8 cellular contexts compared by ENCODE assay signal in the genomic region with DNA sequence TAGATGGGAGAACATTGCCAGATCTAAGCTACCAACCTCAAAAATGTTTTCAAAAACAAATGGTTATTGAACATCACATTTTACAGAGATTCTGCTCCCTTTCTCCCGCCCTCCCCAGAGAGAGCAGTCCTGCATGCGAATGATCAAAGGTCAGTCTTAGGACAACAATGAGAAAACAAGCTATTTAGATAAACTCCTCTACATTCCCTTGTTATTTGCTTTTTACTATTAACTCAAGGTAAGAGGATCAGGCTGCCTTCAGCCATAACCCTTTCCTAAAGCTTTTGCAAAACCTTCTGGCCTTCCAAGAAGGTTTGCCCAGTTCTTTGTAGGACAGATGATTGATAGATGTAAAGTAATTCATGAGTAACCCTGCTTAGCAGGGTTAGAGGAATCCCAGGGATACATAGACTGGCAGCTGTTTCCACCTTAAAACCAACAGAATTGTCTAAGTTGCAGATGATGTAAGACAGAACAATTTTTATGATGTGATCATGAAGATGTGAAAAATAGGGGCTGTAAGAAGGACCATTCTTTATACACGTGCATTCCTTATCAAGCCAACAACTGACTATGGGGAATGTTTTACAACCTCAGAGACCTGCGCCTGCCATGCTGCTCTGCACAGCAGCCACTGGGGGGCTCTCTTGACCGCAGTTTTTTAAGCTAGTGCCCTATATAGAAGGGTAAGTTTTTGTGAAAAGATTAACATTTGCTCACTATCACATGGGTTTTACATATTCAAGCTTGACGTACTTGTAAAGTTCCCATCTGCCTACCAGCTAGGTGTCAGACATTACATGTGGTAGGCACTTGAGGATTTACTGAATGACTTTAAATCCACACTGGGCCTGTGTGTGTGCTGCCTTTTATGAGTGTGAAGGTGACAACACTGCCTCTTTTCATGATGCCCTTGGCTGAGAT. TPM values are rescaled to one million over a fixed set of nuclear protein-coding genes. Genes with fewer than 3 reads are reported as not detected.
DNase-seq lines count a peak whose midpoint lies in the region; ATAC-seq and TF ChIP-seq lines count a peak whose summit lies in the region.

No MANE protein-coding gene starts in this region.

- no peak overlapping the region for H3K27ac ChIP-seq in neural cell (ENCODE audit: low read length)
- H3K27ac ChIP-seq in substantia nigra (ENCODE audit: low read depth, low read length, poor library complexity, severe bottlenecking) = no peak overlapping the region

- H4K20me1 ChIP-seq in neural cell (ENCODE audit: insufficient read depth) = no peaks in the 10 kb centered on the region

- no peak overlapping the region for H2AFZ ChIP-seq in neural cell (ENCODE audit: low read depth, low read length)

- no peak overlapping the region for H3K4me2 ChIP-seq in neural cell (ENCODE audit: low read length)

- peaks cover 6% of the 10 kb centered on the region for H3K36me3 ChIP-seq in NT2/D1 (ENCODE audit: insufficient read depth, insufficient read length, low read length)
- H3K36me3 ChIP-seq in neural cell (ENCODE audit: insufficient read depth, low read length) = no peaks in the 10 kb centered on the region

- ATAC-seq in GM18867 (IDR thresholded peaks at IDR 0.05; ENCODE audit: unreplicated experiment) = peak; percentile 65
- peak; percentile 39 for ATAC-seq in HG03571 (IDR thresholded peaks at IDR 0.05; ENCODE audit: unreplicated experiment)

- H3K9me2 ChIP-seq in neural cell (ENCODE audit: insufficient read depth, low read length) = no peaks in the 10 kb centered on the region

- DNase-seq in AG20443 (ENCODE audit: low spot score) = peak; percentile 70
- DNase-seq in NT2/D1 (ENCODE audit: low read depth, low spot score) = peak; percentile 57
- DNase-seq in activated T-cell treated with anti-CD3 and anti-CD28 coated beads for 48 hours (ENCODE audit: low read depth) = peak; percentile 48
- DNase-seq in fibroblast of gingiva (ENCODE audit: low read depth) = peak; percentile 48
- peak in 37 of 49 donors; percentile 8 to 70 (median 45) for DNase-seq in substantia nigra (lab: John Stamatoyannopoulos, UW)

- H3F3A ChIP-seq in neural cell (ENCODE audit: insufficient read depth, low read length, poor library complexity, severe bottlenecking) = no peaks in the 10 kb centered on the region

- TF ChIP-seq EP300 in neural cell (conservative IDR thresholded peaks at IDR 0.05; ENCODE audit: poor library complexity, severe bottlenecking) = no peak

- peak; percentile 92 for TF ChIP-seq CTCF in neural cell (IDR thresholded peaks at IDR 0.05; ENCODE audit: poor library complexity, severe bottlenecking)

- H3K27me3 ChIP-seq in NT2/D1 (ENCODE audit: insufficient read depth, insufficient read length) (no peaks in the 10 kb centered on the region), neural cell (ENCODE audit: insufficient read depth, low read depth, low read length) (no peaks in the 10 kb centered on the region)

- no peak overlapping the region for H3K4me3 ChIP-seq in NT2/D1 (ENCODE audit: insufficient read length, low read depth)
- H3K4me3 ChIP-seq in neural cell (ENCODE audit: low read length) = no peak overlapping the region

- no peaks in the 10 kb centered on the region for H3K79me2 ChIP-seq in neural cell (replicated peaks; ENCODE audit: insufficient read depth, low read length)

- H3K4me1 ChIP-seq in NT2/D1 (ENCODE audit: insufficient read depth, insufficient read length) = peaks cover 18% of the 10 kb centered on the region

- H3K9ac ChIP-seq in NT2/D1 (ENCODE audit: insufficient read length, low read depth) (no peak overlapping the region), neural cell (ENCODE audit: low read length) (no peak overlapping the region)

- no peaks in the 10 kb centered on the region for H3K9me3 ChIP-seq in NT2/D1 (ENCODE audit: insufficient read depth, low read length)
- H3K9me3 ChIP-seq in neural cell (ENCODE audit: low read length) = no peaks in the 10 kb centered on the region

- peak; percentile 90 for TF ChIP-seq RAD21 in neural cell (conservative IDR thresholded peaks at IDR 0.05)

TF ChIP-seq in neural cell, 6 proteins besides CTCF, POLR2A, EP300 and RAD21:
- TF ChIP-seq SMC3 (conservative IDR thresholded peaks at IDR 0.05; ENCODE audit: poor library complexity) (peak; percentile 82), EZH2 (IDR thresholded peaks at IDR 0.05; ENCODE audit: borderline replicate concordance, insufficient read depth, low read length, poor library complexity, severe bottlenecking) (no peak), MXI1 (conservative IDR thresholded peaks at IDR 0.05; ENCODE audit: poor library complexity, severe bottlenecking) (peak; percentile 29)

RNA-seq across cellular contexts. Expression of a gene that starts 2.3 kb away (rescaled TPM):
- 5.4 and 6.0 TPM in 2 replicates for polyA plus RNA-seq in neural cell
- polyA minus RNA-seq in neural cell = 42.5 and 47.7 TPM in 2 replicates
